In genomic region chr10:34432589-34432988, GRCh38 we compare ENCODE assay signal across 17 cellular contexts.
DNase-seq lines count a peak whose midpoint lies in the region; ATAC-seq and TF ChIP-seq lines count a peak whose summit lies in the region.
"Had no signal": no experiment of that assay in that cellular context is flagged by ENCODE, and none has a peak within 500 bp of the region (broad histone marks: within the 10 kb centered on the region; RNA-seq: fewer than 3 reads in every experiment).

No MANE protein-coding gene starts in this region.

- H3K79me1 ChIP-seq in mesendoderm (ENCODE audit: low read length): no peaks in the 10 kb centered on the region

- no peaks in the 10 kb centered on the region for H3K9me3 Mint-ChIP-seq in chondrocyte (ENCODE audit: low read depth)

- TF ChIP-seq CTCF in left ventricle myocardium inferior (IDR thresholded peaks at IDR 0.05; ENCODE audit: borderline replicate concordance): no peak
- no peak for TF ChIP-seq CTCF in heart left ventricle (IDR thresholded peaks at IDR 0.05)
- TF ChIP-seq CTCF in chondrocyte (IDR thresholded peaks at IDR 0.05): no peak

- H3K36me3 Mint-ChIP-seq in chondrocyte (ENCODE audit: low read depth): peaks cover 1% of the 10 kb centered on the region
- H3K36me3 Mint-ChIP-seq: CD14-positive monocyte had no signal

- no peak overlapping the region for H3K4me3 Mint-ChIP-seq in chondrocyte (ENCODE audit: unreplicated experiment)
- H3K4me3 Mint-ChIP-seq: CD14-positive monocyte had no signal

- peak overlapping the region; percentile 76 for H3K27ac Mint-ChIP-seq in chondrocyte (ENCODE audit: unreplicated experiment)

- no peak overlapping the region for H3K4me3 ChIP-seq in left ventricle myocardium inferior
- H3K4me3 ChIP-seq in heart left ventricle: no peak overlapping the region
- no peak overlapping the region for H3K4me3 ChIP-seq in mesendoderm (ENCODE audit: low read length)
- H3K4me3 ChIP-seq: MG63 had no signal

- ATAC-seq in heart left ventricle (no peak), HG03469 (IDR thresholded peaks at IDR 0.05; ENCODE audit: unreplicated experiment) (no peak), GM21360 (IDR thresholded peaks at IDR 0.05; ENCODE audit: unreplicated experiment) (no peak), GM18907 (IDR thresholded peaks at IDR 0.05; ENCODE audit: unreplicated experiment) (no peak), HG02973 (IDR thresholded peaks at IDR 0.05; ENCODE audit: unreplicated experiment) (no peak)
- ATAC-seq: HepG2 had no signal

- no peak overlapping the region for H4K5ac ChIP-seq in mesendoderm (ENCODE audit: low read length)

- peaks cover 38% of the 10 kb centered on the region for H3K4me1 Mint-ChIP-seq in chondrocyte (ENCODE audit: low read depth)

- H2AK5ac ChIP-seq in mesendoderm (ENCODE audit: low read length): no peak overlapping the region

- no peaks in the 10 kb centered on the region for H3K27me3 ChIP-seq in left ventricle myocardium inferior (ENCODE audit: low read depth)
- H3K27me3 ChIP-seq in heart left ventricle: no peaks in the 10 kb centered on the region
- no peaks in the 10 kb centered on the region for H3K27me3 ChIP-seq in mesendoderm (ENCODE audit: insufficient read depth, low read length, poor library complexity)
- H3K27me3 ChIP-seq: MG63 had no signal

- no peak overlapping the region for H2BK5ac ChIP-seq in mesendoderm (ENCODE audit: low read length)

- TF ChIP-seq POLR2A in heart left ventricle (IDR thresholded peaks at IDR 0.05): no peak

- no peaks in the 10 kb centered on the region for H3K27me3 Mint-ChIP-seq in chondrocyte (ENCODE audit: low read depth)

- no peak overlapping the region for H3K4me2 ChIP-seq in mesendoderm (ENCODE audit: low read length)

- DNase-seq in left ventricle myocardium inferior (no peak), heart left ventricle (no peak), chondrocyte (ENCODE audit: low spot score) (no peak), mesendoderm (no peak)
- DNase-seq: AML-193, MG63, NCI-H1105, NCI-H1694, NCI-H2107, NCI-H2227 treated with DMSO at 0.1 percent for 48 hours, NCI-H524 treated with DMSO at 0.1 percent for 48 hours had no signal

- H3K23ac ChIP-seq in mesendoderm (ENCODE audit: low read length): no peak overlapping the region

- H3K27ac ChIP-seq in left ventricle myocardium inferior (replicated peaks) (peak overlapping the region; percentile 6), heart left ventricle (peak overlapping the region in 6 of 12 donors; percentile 3 to 39 (median 28)), mesendoderm (ENCODE audit: low read depth, low read length) (no peak overlapping the region)

- no peak overlapping the region for H2BK15ac ChIP-seq in mesendoderm (replicated peaks; ENCODE audit: low read depth)

- H3K36me3 ChIP-seq in left ventricle myocardium inferior (no peaks in the 10 kb centered on the region), heart left ventricle (no peaks in the 10 kb centered on the region), mesendoderm (ENCODE audit: control insufficient read depth, insufficient read depth, low read length) (no peaks in the 10 kb centered on the region)
- H3K36me3 ChIP-seq: MG63 had no signal

- H3K18ac ChIP-seq in mesendoderm (ENCODE audit: low read length): no peak overlapping the region

- H4K8ac ChIP-seq in mesendoderm (ENCODE audit: low read depth, low read length): peak overlapping the region; percentile 13

- H3K4me1 ChIP-seq in left ventricle myocardium inferior (peaks cover 22% of the 10 kb centered on the region), heart left ventricle (peaks cover 0 to 31% (median 12%) of the 10 kb centered on the region in 12 donors), mesendoderm (ENCODE audit: control insufficient read depth, low read depth, low read length) (peaks cover 2% of the 10 kb centered on the region)

- no peak overlapping the region for H3K9ac ChIP-seq in mesendoderm (ENCODE audit: low read length)

- H3K56ac ChIP-seq in mesendoderm (ENCODE audit: low read length): no peak overlapping the region

- H2BK120ac ChIP-seq in mesendoderm (ENCODE audit: low read depth, low read length): no peak overlapping the region

- no peak overlapping the region for H3K4ac ChIP-seq in mesendoderm (ENCODE audit: low read depth, low read length)

- intact Hi-C loops in left ventricle myocardium inferior (cut with micrococcal nuclease): no loop called here
- intact Hi-C loops in heart left ventricle (cut with DNase I): no loop called here

- H3K9me3 ChIP-seq in left ventricle myocardium inferior (replicated peaks): no peaks in the 10 kb centered on the region
- H3K9me3 ChIP-seq in heart left ventricle: no peaks in the 10 kb centered on the region
- H3K9me3 ChIP-seq: MG63 had no signal

- H3K79me2 ChIP-seq in mesendoderm (ENCODE audit: control insufficient read depth, insufficient read depth, low read length): no peaks in the 10 kb centered on the region
